In genomic region chr15:67946701-67947100, GRCh38 we compare ENCODE assay signal across 10 cellular contexts.
DNase-seq lines count a peak whose midpoint lies in the region; ATAC-seq and TF ChIP-seq lines count a peak whose summit lies in the region.
"Had no signal": no experiment of that assay in that cellular context is flagged by ENCODE, and none has a peak within 500 bp of the region (broad histone marks: within the 10 kb centered on the region; RNA-seq: fewer than 3 reads in every experiment).

No MANE protein-coding gene starts in this region.

- H3K27ac Mint-ChIP-seq in central memory CD8-positive, alpha-beta T cell (ENCODE audit: low read depth), result peak overlapping the region; percentile 52

- no peak overlapping the region for H3K9ac ChIP-seq in parathyroid adenoma

- H3K79me2 ChIP-seq in parathyroid adenoma, result no peaks in the 10 kb centered on the region

- H3K9me3 Mint-ChIP-seq in central memory CD8-positive, alpha-beta T cell, result no peaks in the 10 kb centered on the region

- no peak overlapping the region for H3K4me2 ChIP-seq in parathyroid adenoma (ENCODE audit: low read length)

- H3K27ac ChIP-seq in parathyroid adenoma, result peak overlapping the region; percentile 56

- no peak for ATAC-seq in central memory CD8-positive, alpha-beta T cell (replicated peaks; ENCODE audit: extremely low read depth, poor library complexity, severe bottlenecking)
- no peak for ATAC-seq in GM18873 (IDR thresholded peaks at IDR 0.05; ENCODE audit: low FRiP score, unreplicated experiment)

- H3K4me1 ChIP-seq in parathyroid adenoma, result no peaks in the 10 kb centered on the region

- H3K9me3 ChIP-seq in parathyroid adenoma (ENCODE audit: control insufficient read depth, low read length), result no peaks in the 10 kb centered on the region

- no peak overlapping the region for H2AFZ ChIP-seq in parathyroid adenoma

- H3K27me3 ChIP-seq in parathyroid adenoma (ENCODE audit: control insufficient read depth, insufficient read depth, low read length), result no peaks in the 10 kb centered on the region

- H3K4me3 ChIP-seq in GM12864 (ENCODE audit: low read depth, low read length) (peak overlapping the region; percentile 46), parathyroid adenoma (ENCODE audit: low read depth, low read length) (no peak overlapping the region)
- H3K4me3 ChIP-seq: lung had no signal

- H3K4me3 Mint-ChIP-seq in central memory CD8-positive, alpha-beta T cell, result peak overlapping the region; percentile 18

- DNase-seq in GM12864 (ENCODE audit: low read depth), result no peak
- peak; percentile 12 for DNase-seq in KG1 (lab: John Stamatoyannopoulos, UW)
- DNase-seq in central memory CD8-positive, alpha-beta T cell (ENCODE audit: low spot score in 2 of 2), result no peak
- no peak for DNase-seq in activated CD8-positive, alpha-beta memory T cell treated with anti-CD3 and anti-CD28 coated beads for 24 hours
- DNase-seq in effector CD8-positive, alpha-beta T cell (lab: John Stamatoyannopoulos, UW), result no peak
- no peak for DNase-seq in activated CD4-positive, alpha-beta T cell treated with anti-CD3 and anti-CD28 coated beads for 4 hours
- DNase-seq: NCI-H2081 treated with DMSO at 0.1 percent for 48 hours had no signal

- H3K27me3 Mint-ChIP-seq in central memory CD8-positive, alpha-beta T cell, result peaks cover 10% of the 10 kb centered on the region

- peaks cover 10% of the 10 kb centered on the region for H3K4me1 Mint-ChIP-seq in central memory CD8-positive, alpha-beta T cell

- H3K36me3 ChIP-seq in parathyroid adenoma (ENCODE audit: control insufficient read depth, insufficient read depth, low read length), result no peaks in the 10 kb centered on the region

- H3K36me3 Mint-ChIP-seq in central memory CD8-positive, alpha-beta T cell (ENCODE audit: insufficient read depth), result no peaks in the 10 kb centered on the region

- TF ChIP-seq CTCF in GM12864 (IDR thresholded peaks at IDR 0.05; ENCODE audit: low read depth, low read length, missing control alignments), result no peak
- no peak for TF ChIP-seq CTCF in parathyroid adenoma (IDR thresholded peaks at IDR 0.05)
